ENCODE assay signal across 31 cellular contexts in the genomic region with DNA sequence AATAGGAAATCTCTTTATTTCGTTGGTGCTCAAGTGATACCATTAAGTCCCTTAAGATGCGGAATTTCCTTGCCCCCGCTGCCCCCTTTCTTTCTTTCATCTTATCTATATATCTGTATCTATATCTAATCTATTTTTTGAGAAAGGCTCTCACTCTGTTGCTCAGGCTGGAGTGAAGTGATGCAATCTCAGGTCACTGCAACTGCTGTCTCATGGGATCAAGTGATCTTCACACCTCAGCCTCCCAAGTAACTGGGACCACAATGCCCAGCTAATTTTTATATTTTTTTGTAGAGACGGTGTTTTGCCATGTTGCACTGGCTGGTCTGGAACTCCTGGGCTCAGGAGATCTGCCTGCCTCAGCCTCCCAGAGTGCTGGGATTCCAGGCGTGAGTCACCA.
"Had no signal": no experiment of that assay in that cellular context is flagged by ENCODE, and none has a peak within 500 bp of the region (broad histone marks: within the 10 kb centered on the region; RNA-seq: fewer than 3 reads in every experiment).

No MANE protein-coding gene starts in this region.

- H3K27me3 ChIP-seq: Peyer's patch, SJSA1 had no signal

- H3K27ac Mint-ChIP-seq: activated CD4-positive, alpha-beta T cell treated with anti-CD3 and anti-CD28 coated beads, Interleukin-2, amount 10 ng/mL, durations not matched to agents 24 days and 14 days; activated naive CD4-positive, alpha-beta T cell treated with anti-CD3 and anti-CD28 coated beads for 36 hours; activated naive CD8-positive, alpha-beta T cell; activated naive CD8-positive, alpha-beta T cell treated with anti-CD3 and anti-CD28 coated beads, Interleukin-2, amount 50 U/mL, for 24 hours; brain; T-helper 2 cell treated with Interferon-gamma antibody and Interleukin-4, amounts not matched to agents 5 μg/mL and 100 μg/mL, for 36 hours had no signal

- H3K4me3 ChIP-seq: Peyer's patch, SJSA1 had no signal

- H3K36me3 Mint-ChIP-seq: brain had no signal

- H3K9me3 Mint-ChIP-seq: activated naive CD4-positive, alpha-beta T cell treated with anti-CD3 and anti-CD28 coated beads for 36 hours; activated naive CD8-positive, alpha-beta T cell treated with anti-CD3 and anti-CD28 coated beads, Interleukin-2, amount 50 U/mL, for 24 hours; activated T-helper 2 cell treated with anti-CD3 and anti-CD28 coated beads, Interferon-gamma antibody, Interleukin-2, Interleukin-4, amounts not matched to agents 10 μg/mL and 5 μg/mL and 100 μg/mL, durations not matched to agents 14 hours and 24 hours and 36 hours; brain; T-helper 1 cell treated with Interleukin-12 subunit alpha and Interleukin-12 subunit beta and Interleukin-4 antibody, amounts not matched to agents 30 μg/mL and 1 μg/mL, for 36 hours; T-helper 2 cell treated with Interferon-gamma antibody and Interleukin-4, amounts not matched to agents 5 μg/mL and 100 μg/mL, for 36 hours had no signal

- DNase-seq: activated CD4-positive, alpha-beta T cell treated with anti-CD3 and anti-CD28 coated beads, Interleukin-2, amount 10 ng/mL, durations not matched to agents 24 days and 14 days; activated CD4-positive, alpha-beta T cell treated with anti-CD3 and anti-CD28 coated beads, Interleukin-2, amount 50 U/mL, for 4 hours; activated CD8-positive, alpha-beta memory T cell treated with anti-CD3 and anti-CD28 coated beads, Interleukin-2, amount 50 U/mL, for 4 hours; activated gamma-delta T cell; activated naive CD4-positive, alpha-beta T cell treated with anti-CD3 and anti-CD28 coated beads for 36 hours; activated naive CD8-positive, alpha-beta T cell treated with anti-CD3 and anti-CD28 coated beads, Interleukin-2, amount 50 U/mL, for 24 hours; activated T-cell treated with anti-CD3 and anti-CD28 coated beads for 4 hours; activated T-cell treated with anti-CD3 and anti-CD28 coated beads, Interleukin-2, amount 50 U/mL, for 48 hours; anterior cingulate cortex; central memory CD4-positive, alpha-beta T cell; Karpas-422; KBM-7; NCI-H1105; NCI-H1417 treated with DMSO at 0.1 percent for 48 hours; NCI-H187 treated with DMSO at 0.1 percent for 48 hours; NCI-H2081; NCI-H345; NCI-H524 treated with DMSO at 0.1 percent for 48 hours; NCI-H748 treated with DMSO at 0.1 percent for 48 hours; NK-92 treated with Interleukin-12 subunit alpha and Interleukin-12 subunit beta, amount 100 ng/mL, for 24 hours; PC-3; Peyer's patch; RPMI8226; SHP77 treated with DMSO at 0.1 percent for 48 hours; SK-N-SH had no signal

- H3K36me3 ChIP-seq: Peyer's patch, SJSA1 had no signal

- ATAC-seq: activated naive CD8-positive, alpha-beta T cell treated with anti-CD3 and anti-CD28 coated beads, Interleukin-2, amount 50 U/mL, for 24 hours; PC-3 had no signal

- H3K9ac ChIP-seq: SK-N-SH had no signal

- H3K4me2 ChIP-seq: SK-N-SH had no signal

- H3K4me1 ChIP-seq: Peyer's patch, SJSA1 had no signal

- H3K27ac ChIP-seq: Peyer's patch, SJSA1 had no signal

- H3K27me3 Mint-ChIP-seq: activated CD4-positive, alpha-beta T cell treated with anti-CD3 and anti-CD28 coated beads, Interleukin-2, amount 10 ng/mL, durations not matched to agents 24 days and 14 days; activated naive CD8-positive, alpha-beta T cell; activated naive CD8-positive, alpha-beta T cell treated with anti-CD3 and anti-CD28 coated beads, Interleukin-2, amount 50 U/mL, for 24 hours; brain had no signal

- H3K4me3 Mint-ChIP-seq: activated CD4-positive, alpha-beta T cell treated with anti-CD3 and anti-CD28 coated beads, Interleukin-2, amount 10 ng/mL, durations not matched to agents 24 days and 14 days; activated naive CD4-positive, alpha-beta T cell treated with anti-CD3 and anti-CD28 coated beads for 36 hours; activated naive CD8-positive, alpha-beta T cell; activated naive CD8-positive, alpha-beta T cell treated with anti-CD3 and anti-CD28 coated beads, Interleukin-2, amount 50 U/mL, for 24 hours; brain; T-helper 1 cell treated with Interleukin-12 subunit alpha and Interleukin-12 subunit beta and Interleukin-4 antibody, amounts not matched to agents 30 μg/mL and 1 μg/mL, for 36 hours; T-helper 2 cell treated with Interferon-gamma antibody and Interleukin-4, amounts not matched to agents 5 μg/mL and 100 μg/mL, for 36 hours had no signal
